In the genomic region with DNA sequence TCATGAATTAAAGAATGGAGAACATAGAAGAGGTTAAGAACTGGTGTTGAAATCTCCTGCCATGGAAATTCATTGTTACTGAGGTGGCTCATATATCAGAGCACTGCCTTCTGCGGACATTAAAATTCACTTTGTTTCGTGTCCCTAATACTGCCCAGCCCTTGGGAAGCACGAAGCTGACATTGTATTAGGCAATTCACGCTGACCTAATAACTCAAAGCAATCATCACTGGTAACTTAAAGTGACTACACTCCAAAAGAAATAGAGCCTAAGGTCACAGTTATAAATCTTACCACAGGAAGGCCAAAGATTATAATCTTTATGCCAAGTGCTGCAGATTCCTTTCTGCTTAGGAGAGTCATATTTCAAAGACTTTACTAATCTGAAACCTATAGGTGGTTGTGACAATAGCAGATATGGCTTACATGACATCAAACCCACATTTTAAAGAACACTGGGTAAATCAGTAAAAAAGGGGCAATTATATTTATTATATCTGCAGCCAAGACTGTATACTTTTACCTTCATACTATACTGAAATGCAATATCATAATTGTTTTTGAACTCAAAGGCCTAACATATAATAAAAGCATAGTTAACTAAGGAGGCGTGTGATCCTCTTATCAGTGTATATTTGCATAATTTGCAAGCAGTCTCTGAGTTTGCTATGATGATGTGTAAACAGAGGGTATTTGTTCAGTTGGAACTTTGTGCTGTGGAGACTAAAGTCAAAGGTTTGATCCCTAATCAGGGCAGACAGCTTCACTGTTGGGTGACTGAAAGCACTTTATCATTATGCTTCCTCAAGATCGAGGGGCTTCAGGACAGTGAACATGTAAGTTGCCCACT, we compare ENCODE assay signal across 1 cellular context.
TF ChIP-seq lines count a peak whose summit lies in the region.

No MANE protein-coding gene starts in this region.

TF ChIP-seq in HEK293, 187 proteins besides CTCF, POLR2A, EP300 and RAD21 (continued from another document):
- TF ChIP-seq, protein P1, sequence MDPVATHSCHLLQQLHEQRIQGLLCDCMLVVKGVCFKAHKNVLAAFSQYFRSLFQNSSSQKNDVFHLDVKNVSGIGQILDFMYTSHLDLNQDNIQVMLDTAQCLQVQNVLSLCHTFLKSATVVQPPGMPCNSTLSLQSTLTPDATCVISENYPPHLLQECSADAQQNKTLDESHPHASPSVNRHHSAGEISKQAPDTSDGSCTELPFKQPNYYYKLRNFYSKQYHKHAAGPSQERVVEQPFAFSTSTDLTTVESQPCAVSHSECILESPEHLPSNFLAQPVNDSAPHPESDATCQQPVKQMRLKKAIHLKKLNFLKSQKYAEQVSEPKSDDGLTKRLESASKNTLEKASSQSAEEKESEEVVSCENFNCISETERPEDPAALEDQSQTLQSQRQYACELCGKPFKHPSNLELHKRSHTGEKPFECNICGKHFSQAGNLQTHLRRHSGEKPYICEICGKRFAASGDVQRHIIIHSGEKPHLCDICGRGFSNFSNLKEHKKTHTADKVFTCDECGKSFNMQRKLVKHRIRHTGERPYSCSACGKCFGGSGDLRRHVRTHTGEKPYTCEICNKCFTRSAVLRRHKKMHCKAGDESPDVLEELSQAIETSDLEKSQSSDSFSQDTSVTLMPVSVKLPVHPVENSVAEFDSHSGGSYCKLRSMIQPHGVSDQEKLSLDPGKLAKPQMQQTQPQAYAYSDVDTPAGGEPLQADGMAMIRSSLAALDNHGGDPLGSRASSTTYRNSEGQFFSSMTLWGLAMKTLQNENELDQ (tag by site-specific recombination; IDR thresholded peaks at IDR 0.05; ENCODE audit: low read depth) = no peak
- TF ChIP-seq ZNF48 (tag by site-specific recombination; IDR thresholded peaks at IDR 0.05) (no peak), ZNF521 (tag by site-specific recombination; IDR thresholded peaks at IDR 0.05) (no peak), ZNF843 (tag by site-specific recombination; IDR thresholded peaks at IDR 0.05) (peak; percentile 99), GLIS2 (tag by site-specific recombination; IDR thresholded peaks at IDR 0.05) (peak; percentile 50; the same call in 1 of the 2 replicates), ZNF132 (tag by site-specific recombination; IDR thresholded peaks at IDR 0.05; ENCODE audit: borderline replicate concordance) (no peak), ZNF660 (tag by site-specific recombination; IDR thresholded peaks at IDR 0.05) (no peak), ZNF548 (tag by site-specific recombination; IDR thresholded peaks at IDR 0.05) (no peak), SP3 (tag by site-specific recombination; IDR thresholded peaks at IDR 0.05) (peak; percentile 71), ZNF530 (tag by site-specific recombination; IDR thresholded peaks at IDR 0.05; ENCODE audit: low read depth) (no peak), MEIS1 (CRISPR knock-in tag; IDR thresholded peaks at IDR 0.05; ENCODE audit: borderline replicate concordance) (no peak), ZNF785 (tag by site-specific recombination; IDR thresholded peaks at IDR 0.05) (no peak), ZNF560 (tag by site-specific recombination; IDR thresholded peaks at IDR 0.05; ENCODE audit: borderline replicate concordance) (no peak), SALL2 (tag by site-specific recombination; IDR thresholded peaks at IDR 0.05; ENCODE audit: borderline replicate concordance) (no peak), ZNF350 (tag by site-specific recombination; IDR thresholded peaks at IDR 0.05) (no peak), ZNF394 (tag by site-specific recombination; IDR thresholded peaks at IDR 0.05; ENCODE audit: borderline replicate concordance) (peak; percentile 82), KLF9 (tag by site-specific recombination; IDR thresholded peaks at IDR 0.05; ENCODE audit: low read depth) (no peak; the same call in 1 of the 2 replicates), BCL11B (tag by site-specific recombination; IDR thresholded peaks at IDR 0.05; ENCODE audit: low read depth) (0 out of 2 replicates have a peak, but pooled peaks have one; percentile 52)
- TF ChIP-seq, protein P2, sequence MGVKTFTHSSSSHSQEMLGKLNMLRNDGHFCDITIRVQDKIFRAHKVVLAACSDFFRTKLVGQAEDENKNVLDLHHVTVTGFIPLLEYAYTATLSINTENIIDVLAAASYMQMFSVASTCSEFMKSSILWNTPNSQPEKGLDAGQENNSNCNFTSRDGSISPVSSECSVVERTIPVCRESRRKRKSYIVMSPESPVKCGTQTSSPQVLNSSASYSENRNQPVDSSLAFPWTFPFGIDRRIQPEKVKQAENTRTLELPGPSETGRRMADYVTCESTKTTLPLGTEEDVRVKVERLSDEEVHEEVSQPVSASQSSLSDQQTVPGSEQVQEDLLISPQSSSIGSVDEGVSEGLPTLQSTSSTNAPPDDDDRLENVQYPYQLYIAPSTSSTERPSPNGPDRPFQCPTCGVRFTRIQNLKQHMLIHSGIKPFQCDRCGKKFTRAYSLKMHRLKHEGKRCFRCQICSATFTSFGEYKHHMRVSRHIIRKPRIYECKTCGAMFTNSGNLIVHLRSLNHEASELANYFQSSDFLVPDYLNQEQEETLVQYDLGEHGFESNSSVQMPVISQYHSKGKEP (tag by site-specific recombination; IDR thresholded peaks at IDR 0.05) = peak; percentile 93
- TF ChIP-seq, protein P3, sequence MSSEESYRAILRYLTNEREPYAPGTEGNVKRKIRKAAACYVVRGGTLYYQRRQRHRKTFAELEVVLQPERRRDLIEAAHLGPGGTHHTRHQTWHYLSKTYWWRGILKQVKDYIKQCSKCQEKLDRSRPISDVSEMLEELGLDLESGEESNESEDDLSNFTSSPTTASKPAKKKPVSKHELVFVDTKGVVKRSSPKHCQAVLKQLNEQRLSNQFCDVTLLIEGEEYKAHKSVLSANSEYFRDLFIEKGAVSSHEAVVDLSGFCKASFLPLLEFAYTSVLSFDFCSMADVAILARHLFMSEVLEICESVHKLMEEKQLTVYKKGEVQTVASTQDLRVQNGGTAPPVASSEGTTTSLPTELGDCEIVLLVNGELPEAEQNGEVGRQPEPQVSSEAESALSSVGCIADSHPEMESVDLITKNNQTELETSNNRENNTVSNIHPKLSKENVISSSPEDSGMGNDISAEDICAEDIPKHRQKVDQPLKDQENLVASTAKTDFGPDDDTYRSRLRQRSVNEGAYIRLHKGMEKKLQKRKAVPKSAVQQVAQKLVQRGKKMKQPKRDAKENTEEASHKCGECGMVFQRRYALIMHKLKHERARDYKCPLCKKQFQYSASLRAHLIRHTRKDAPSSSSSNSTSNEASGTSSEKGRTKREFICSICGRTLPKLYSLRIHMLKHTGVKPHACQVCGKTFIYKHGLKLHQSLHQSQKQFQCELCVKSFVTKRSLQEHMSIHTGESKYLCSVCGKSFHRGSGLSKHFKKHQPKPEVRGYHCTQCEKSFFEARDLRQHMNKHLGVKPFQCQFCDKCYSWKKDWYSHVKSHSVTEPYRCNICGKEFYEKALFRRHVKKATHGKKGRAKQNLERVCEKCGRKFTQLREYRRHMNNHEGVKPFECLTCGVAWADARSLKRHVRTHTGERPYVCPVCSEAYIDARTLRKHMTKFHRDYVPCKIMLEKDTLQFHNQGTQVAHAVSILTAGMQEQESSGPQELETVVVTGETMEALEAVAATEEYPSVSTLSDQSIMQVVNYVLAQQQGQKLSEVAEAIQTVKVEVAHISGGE (tag by site-specific recombination; conservative IDR thresholded peaks at IDR 0.05; ENCODE audit: low read depth) = no peak
- TF ChIP-seq, protein P4, sequence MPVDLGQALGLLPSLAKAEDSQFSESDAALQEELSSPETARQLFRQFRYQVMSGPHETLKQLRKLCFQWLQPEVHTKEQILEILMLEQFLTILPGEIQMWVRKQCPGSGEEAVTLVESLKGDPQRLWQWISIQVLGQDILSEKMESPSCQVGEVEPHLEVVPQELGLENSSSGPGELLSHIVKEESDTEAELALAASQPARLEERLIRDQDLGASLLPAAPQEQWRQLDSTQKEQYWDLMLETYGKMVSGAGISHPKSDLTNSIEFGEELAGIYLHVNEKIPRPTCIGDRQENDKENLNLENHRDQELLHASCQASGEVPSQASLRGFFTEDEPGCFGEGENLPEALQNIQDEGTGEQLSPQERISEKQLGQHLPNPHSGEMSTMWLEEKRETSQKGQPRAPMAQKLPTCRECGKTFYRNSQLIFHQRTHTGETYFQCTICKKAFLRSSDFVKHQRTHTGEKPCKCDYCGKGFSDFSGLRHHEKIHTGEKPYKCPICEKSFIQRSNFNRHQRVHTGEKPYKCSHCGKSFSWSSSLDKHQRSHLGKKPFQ (tag by site-specific recombination; IDR thresholded peaks at IDR 0.05) = peak; percentile 81
- TF ChIP-seq, protein P5, sequence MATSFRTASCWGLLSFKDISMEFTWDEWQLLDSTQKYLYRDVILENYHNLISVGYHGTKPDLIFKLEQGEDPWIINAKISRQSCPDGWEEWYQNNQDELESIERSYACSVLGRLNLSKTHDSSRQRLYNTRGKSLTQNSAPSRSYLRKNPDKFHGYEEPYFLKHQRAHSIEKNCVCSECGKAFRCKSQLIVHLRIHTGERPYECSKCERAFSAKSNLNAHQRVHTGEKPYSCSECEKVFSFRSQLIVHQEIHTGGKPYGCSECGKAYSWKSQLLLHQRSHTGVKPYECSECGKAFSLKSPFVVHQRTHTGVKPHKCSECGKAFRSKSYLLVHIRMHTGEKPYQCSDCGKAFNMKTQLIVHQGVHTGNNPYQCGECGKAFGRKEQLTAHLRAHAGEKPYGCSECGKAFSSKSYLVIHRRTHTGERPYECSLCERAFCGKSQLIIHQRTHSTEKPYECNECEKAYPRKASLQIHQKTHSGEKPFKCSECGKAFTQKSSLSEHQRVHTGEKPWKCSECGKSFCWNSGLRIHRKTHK (tag by site-specific recombination; IDR thresholded peaks at IDR 0.05) = no peak
